25 cellular contexts compared by ENCODE assay signal in genomic region chr5:37323607-37324006, GRCh38.
"Had no signal": no experiment of that assay in that cellular context is flagged by ENCODE, and none has a peak within 500 bp of the region (broad histone marks: within the 10 kb centered on the region; RNA-seq: fewer than 3 reads in every experiment).

No MANE protein-coding gene starts in this region.

- ATAC-seq: activated naive CD8-positive, alpha-beta T cell treated with anti-CD3 and anti-CD28 coated beads, Interleukin-2, amount 50 U/mL, for 24 hours; activated T-cell treated with anti-CD3 and anti-CD28 coated beads, Interleukin-2, amount 50 U/mL, for 4 hours; Panc1; Right ventricle myocardium inferior; T-helper 17 cell had no signal

- H3K27ac Mint-ChIP-seq: activated CD4-positive, alpha-beta memory T cell treated with anti-CD3 and anti-CD28 coated beads for 36 hours; activated CD4-positive, alpha-beta T cell treated with anti-CD3 and anti-CD28 coated beads, Interleukin-2, amount 10 ng/mL, durations not matched to agents 7 days and 5 days; activated naive CD8-positive, alpha-beta T cell treated with anti-CD3 and anti-CD28 coated beads, Interleukin-2, amount 50 U/mL, for 24 hours; brain; T-helper 17 cell had no signal

- H3K27me3 Mint-ChIP-seq: activated CD4-positive, alpha-beta memory T cell treated with anti-CD3 and anti-CD28 coated beads for 36 hours; activated CD4-positive, alpha-beta T cell treated with anti-CD3 and anti-CD28 coated beads, Interleukin-2, amount 10 ng/mL, durations not matched to agents 7 days and 5 days; activated naive CD8-positive, alpha-beta T cell treated with anti-CD3 and anti-CD28 coated beads, Interleukin-2, amount 50 U/mL, for 24 hours; brain; T-helper 17 cell had no signal

- H3K4me3 Mint-ChIP-seq: activated CD4-positive, alpha-beta memory T cell treated with anti-CD3 and anti-CD28 coated beads for 36 hours; activated CD4-positive, alpha-beta T cell treated with anti-CD3 and anti-CD28 coated beads, Interleukin-2, amount 10 ng/mL, durations not matched to agents 7 days and 5 days; activated naive CD8-positive, alpha-beta T cell treated with anti-CD3 and anti-CD28 coated beads, Interleukin-2, amount 50 U/mL, for 24 hours; activated T-cell treated with anti-CD3 and anti-CD28 coated beads, Interleukin-2, amount 50 U/mL, for 4 hours; brain; T-helper 17 cell had no signal

- H3K27me3 ChIP-seq: MG63 had no signal

- H3K9me3 Mint-ChIP-seq: activated CD4-positive, alpha-beta memory T cell treated with anti-CD3 and anti-CD28 coated beads for 36 hours; activated CD4-positive, alpha-beta T cell treated with anti-CD3 and anti-CD28 coated beads, Interleukin-2, amount 10 ng/mL, durations not matched to agents 7 days and 5 days; activated naive CD4-positive, alpha-beta T cell treated with anti-CD3 and anti-CD28 coated beads, Interleukin-2, amount 50 U/mL, for 72 hours; activated naive CD8-positive, alpha-beta T cell treated with anti-CD3 and anti-CD28 coated beads, Interleukin-2, amount 50 U/mL, for 24 hours; activated T-cell treated with anti-CD3 and anti-CD28 coated beads, Interleukin-2, amount 50 U/mL, for 4 hours; brain had no signal

- H3K4me1 Mint-ChIP-seq: activated CD4-positive, alpha-beta T cell treated with anti-CD3 and anti-CD28 coated beads, Interleukin-2, amount 10 ng/mL, durations not matched to agents 7 days and 5 days; brain had no signal

- H3K4me3 ChIP-seq: MG63 had no signal

- H3K9me3 ChIP-seq: MG63 had no signal

- DNase-seq: activated CD4-positive, alpha-beta memory T cell treated with anti-CD3 and anti-CD28 coated beads for 36 hours; activated CD4-positive, alpha-beta T cell treated with anti-CD3 and anti-CD28 coated beads, Interleukin-2, amount 10 ng/mL, durations not matched to agents 7 days and 5 days; activated CD4-positive, CD25-positive, alpha-beta regulatory T cell; activated CD8-positive, alpha-beta memory T cell treated with anti-CD3 and anti-CD28 coated beads for 24 hours; activated effector memory CD4-positive, alpha-beta T cell treated with anti-CD3 and anti-CD28 coated beads, Interleukin-2, amount 50 U/mL, for 16 hours; activated naive CD4-positive, alpha-beta T cell treated with Interleukin-2 at 50 U/mL for 16 hours; activated naive CD8-positive, alpha-beta T cell treated with anti-CD3 and anti-CD28 coated beads, Interleukin-2, amount 50 U/mL, for 24 hours; activated T-cell treated with anti-CD3 and anti-CD28 coated beads, Interleukin-2, amount 50 U/mL, for 4 hours; amygdala; MG63; NCI-H1092 treated with DMSO at 0.1 percent for 48 hours; NCI-H1417 treated with DMSO at 0.1 percent for 48 hours; NCI-H187; NCI-H2171 treated with DMSO at 0.1 percent for 48 hours; NCI-H226; NCI-H526 treated with DMSO at 0.1 percent for 48 hours; NCI-H82; OCI-M1; RPMI8226; T-helper 17 cell; T-helper 9 cell had no signal
